ENCODE assay signal across 8 cellular contexts in the genomic region with DNA sequence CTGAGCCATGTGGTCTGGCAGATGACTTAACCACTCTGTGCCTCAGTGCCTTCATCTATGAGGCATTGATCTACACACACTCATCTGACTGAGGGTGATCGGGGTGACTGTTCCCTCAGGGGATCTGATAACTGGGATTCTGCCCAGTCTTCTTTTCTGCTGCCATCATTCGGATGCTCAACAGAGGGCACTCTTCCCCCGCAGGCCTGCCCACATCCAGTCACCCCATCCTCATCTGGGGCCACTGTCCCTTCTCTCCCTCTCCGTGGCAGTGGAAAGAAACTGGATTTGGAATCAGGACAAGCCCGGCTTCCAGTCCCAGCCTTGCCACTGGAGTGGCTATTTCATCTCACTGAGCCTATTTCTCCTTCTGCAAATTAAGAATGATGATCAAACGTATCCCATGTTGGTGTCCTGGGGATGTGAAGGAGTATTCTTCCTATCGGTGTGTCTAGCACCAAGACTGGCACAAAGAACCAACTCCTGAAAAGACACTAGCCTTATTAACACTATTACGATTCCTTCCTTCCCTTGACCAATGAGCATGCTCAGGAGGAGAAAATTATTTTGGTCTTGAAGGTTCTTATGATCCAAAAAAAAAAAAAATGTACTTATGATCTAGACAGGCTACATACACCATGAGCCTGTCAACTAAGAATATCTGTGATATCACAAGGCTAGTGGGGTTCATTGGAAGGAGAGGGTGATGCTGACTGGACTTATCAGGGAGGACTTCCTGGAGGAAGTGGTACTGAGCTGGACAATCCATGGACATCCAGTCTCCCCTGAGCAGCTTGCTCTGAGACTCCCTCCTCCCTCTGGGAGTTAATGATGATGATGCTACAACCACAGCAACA. TPM values are rescaled to one million over a fixed set of nuclear protein-coding genes. Genes with fewer than 3 reads are reported as not detected.
DNase-seq lines count a peak whose midpoint lies in the region; ATAC-seq and TF ChIP-seq lines count a peak whose summit lies in the region.
"Not testable (repeated sequence)": the region's sequence is repeated elsewhere in the genome, so short reads cannot be mapped to it uniquely, and the experiment has no call there.
"Had no signal": no experiment of that assay in that cellular context is flagged by ENCODE, and none has a peak within 500 bp of the region (broad histone marks: within the 10 kb centered on the region; RNA-seq: fewer than 3 reads in every experiment).

No MANE protein-coding gene starts in this region.

- H3K4me3 ChIP-seq in GM06990 (replicated peaks; ENCODE audit: low read depth, low read length); NB4 (ENCODE audit: low read depth, low read length): not testable (repeated sequence)

- not testable (repeated sequence) for DNase-seq in GM06990 (ENCODE audit: extremely low read depth, insufficient read length); NB4 (ENCODE audit: low read depth); activated naive CD4-positive, alpha-beta T cell treated with anti-CD3 and anti-CD28 coated beads, Interleukin-2, amount 50 U/mL, for 72 hours (ENCODE audit: low spot score in 2 of 2); left lobe of liver (ENCODE audit: low spot score); sciatic nerve (ENCODE audit: low spot score)
- DNase-seq in UCSD-AML1 (lab: John Stamatoyannopoulos, UW; ENCODE audit: unreplicated experiment) = peak; percentile 26

- TF ChIP-seq CTCF in GM06990 (IDR thresholded peaks at IDR 0.05; ENCODE audit: insufficient read depth, low read length, poor library complexity, severe bottlenecking) (peak; percentile 19), NB4 (IDR thresholded peaks at IDR 0.05; ENCODE audit: low read depth, low read length) (peak; percentile 12)

- H3K27me3 ChIP-seq in GM06990 (replicated peaks; ENCODE audit: control insufficient read depth, insufficient read depth, low read length) = not testable (repeated sequence)

- intact Hi-C loops in sciatic nerve (cut with DNase I) = not testable (repeated sequence)

- not testable (repeated sequence) for H3K9me3 Mint-ChIP-seq in activated naive CD4-positive, alpha-beta T cell treated with anti-CD3 and anti-CD28 coated beads, Interleukin-2, amount 50 U/mL, for 72 hours

- TF ChIP-seq POLR2A in NB4 (IDR thresholded peaks at IDR 0.05; ENCODE audit: extremely low read depth, insufficient read length) = not testable (repeated sequence)

- H3K27ac Mint-ChIP-seq in activated naive CD4-positive, alpha-beta T cell treated with anti-CD3 and anti-CD28 coated beads, Interleukin-2, amount 50 U/mL, for 72 hours = not testable (repeated sequence)

- H3K36me3 Mint-ChIP-seq in activated naive CD4-positive, alpha-beta T cell treated with anti-CD3 and anti-CD28 coated beads, Interleukin-2, amount 50 U/mL, for 72 hours = not testable (repeated sequence)

- not testable (repeated sequence) for H3K36me3 ChIP-seq in GM06990 (ENCODE audit: control insufficient read depth, insufficient read depth, low read length)

- peak; percentile 83 to 90 for ATAC-seq in activated naive CD4-positive, alpha-beta T cell treated with anti-CD3 and anti-CD28 coated beads, Interleukin-2, amount 50 U/mL, for 72 hours
- peak; percentile 76 for ATAC-seq in esophagus mucosa
- ATAC-seq in left lobe of liver = peak; percentile 99
- ATAC-seq in sciatic nerve = peak; percentile 79

RNA-seq across cellular contexts. Expression of gene RHCE, which starts 17.4 kb away (rescaled TPM):
- under 1 TPM in 1 of 2 donors, not detected in 1; 0.64 TPM for total RNA-seq in activated naive CD4-positive, alpha-beta T cell treated with anti-CD3 and anti-CD28 coated beads, Interleukin-2, amount 50 U/mL, for 72 hours
- total RNA-seq in esophagus mucosa (0.76 TPM), left lobe of liver (0.65 TPM), sciatic nerve (1.1 TPM)
- total RNA-seq: subcutaneous adipose tissue had no signal

RNA-seq across cellular contexts. Expression of gene MACO1, which starts 27.5 kb away (rescaled TPM):
- total RNA-seq in activated naive CD4-positive, alpha-beta T cell treated with anti-CD3 and anti-CD28 coated beads, Interleukin-2, amount 50 U/mL, for 72 hours = 10 to 100 TPM; 14.3 to 19.7 TPM
- 15.2 TPM for total RNA-seq in esophagus mucosa
- 34.0 TPM for total RNA-seq in left lobe of liver
- total RNA-seq in sciatic nerve = 20.4 TPM
